ENCODE assay signal across 29 cellular contexts in the genomic region with DNA sequence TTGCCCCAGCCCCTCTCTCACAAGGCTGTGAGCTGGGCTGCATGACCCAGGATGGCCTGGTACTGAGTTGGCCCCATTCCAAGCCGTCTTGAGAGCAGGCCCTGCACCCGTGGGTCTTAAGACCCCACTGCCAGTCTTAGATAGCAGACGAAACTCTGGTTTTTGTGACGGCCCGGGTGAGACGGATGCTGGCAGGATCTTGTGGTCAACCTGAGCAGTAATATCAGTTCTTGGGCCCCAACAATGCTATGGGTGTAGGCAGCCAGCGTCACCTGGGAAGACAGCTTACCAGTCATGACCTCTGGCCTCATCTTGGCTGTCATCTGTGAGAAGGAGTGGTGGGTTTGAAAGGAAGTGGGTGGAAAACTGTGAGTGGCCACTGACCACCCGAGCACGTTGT.
"Had no signal": no experiment of that assay in that cellular context is flagged by ENCODE, and none has a peak within 500 bp of the region (broad histone marks: within the 10 kb centered on the region; RNA-seq: fewer than 3 reads in every experiment).

No MANE protein-coding gene starts in this region.

- H3K4me1 Mint-ChIP-seq: naive thymus-derived CD4-positive, alpha-beta T cell; natural killer cell; nephron; neural progenitor cell; stimulated activated memory B cell treated with anti-CD40 and anti-IgM and Interleukin-4, amounts not matched to agents 10 μg/mL and 1 μg/mL and 100 μg/mL, for 72 hours; stimulated activated naive CD8-positive, alpha-beta T cell treated with anti-CD3 and anti-CD28 coated beads, Interleukin-15, amount 100 ng/mL, for 72 hours had no signal

- H3K4me2 ChIP-seq: neural progenitor cell had no signal

- H3K27me3 ChIP-seq: neural progenitor cell, ovary, right lobe of liver, sigmoid colon, suprapubic skin, testis, tibial artery, transverse colon, upper lobe of left lung, vagina had no signal

- H3K36me3 ChIP-seq: neural progenitor cell, ovary, prostate gland, right lobe of liver, sigmoid colon, suprapubic skin, tibial artery, transverse colon, upper lobe of left lung, vagina had no signal

- H3K36me3 Mint-ChIP-seq: natural killer cell; neural progenitor cell; stimulated activated memory B cell treated with anti-CD40 and anti-IgM and Interleukin-4, amounts not matched to agents 10 μg/mL and 1 μg/mL and 100 μg/mL, for 72 hours had no signal

- H3K4me1 ChIP-seq: neural progenitor cell, parathyroid adenoma, prostate gland, right lobe of liver, sigmoid colon, suprapubic skin, testis, tibial artery, transverse colon, upper lobe of left lung, vagina had no signal

- ATAC-seq: naive thymus-derived CD4-positive, alpha-beta T cell; natural killer cell; stimulated activated memory B cell treated with anti-CD40 and anti-IgM and Interleukin-4, amounts not matched to agents 10 μg/mL and 1 μg/mL and 100 μg/mL, for 72 hours; stimulated activated naive CD8-positive, alpha-beta T cell treated with anti-CD3 and anti-CD28 coated beads, Interleukin-15, amount 100 ng/mL, for 72 hours; stimulated activated naive CD8-positive, alpha-beta T cell treated with anti-CD3 and anti-CD28 coated beads, Interleukin-15, Interleukin-2, amounts not matched to agents 100 U/mL and 50 U/mL, for 24 hours had no signal

- H3K4me3 Mint-ChIP-seq: naive thymus-derived CD4-positive, alpha-beta T cell; natural killer cell; nephron; neural progenitor cell; stimulated activated memory B cell treated with anti-CD40 and anti-IgM and Interleukin-4, amounts not matched to agents 10 μg/mL and 1 μg/mL and 100 μg/mL, for 72 hours; stimulated activated naive CD8-positive, alpha-beta T cell treated with anti-CD3 and anti-CD28 coated beads, Interleukin-15, amount 100 ng/mL, for 72 hours had no signal

- H3K4me3 ChIP-seq: neural progenitor cell, ovary, prostate gland, right lobe of liver, sigmoid colon, suprapubic skin, testis, tibial artery, transverse colon, upper lobe of left lung, vagina had no signal

- H3K9ac ChIP-seq: neural progenitor cell, parathyroid adenoma had no signal

- H3K27ac Mint-ChIP-seq: naive thymus-derived CD4-positive, alpha-beta T cell; natural killer cell; nephron; stimulated activated memory B cell treated with anti-CD40 and anti-IgM and Interleukin-4, amounts not matched to agents 10 μg/mL and 1 μg/mL and 100 μg/mL, for 72 hours had no signal

- H3K27ac ChIP-seq: neural progenitor cell, ovary, parathyroid adenoma, prostate gland, right lobe of liver, sigmoid colon, suprapubic skin, testis, tibial artery, transverse colon, upper lobe of left lung, vagina had no signal

- H3K27me3 Mint-ChIP-seq: stimulated activated memory B cell treated with anti-CD40 and anti-IgM and Interleukin-4, amounts not matched to agents 10 μg/mL and 1 μg/mL and 100 μg/mL, for 72 hours; stimulated activated naive CD8-positive, alpha-beta T cell treated with anti-CD3 and anti-CD28 coated beads, Interleukin-15, amount 100 ng/mL, for 72 hours had no signal

- H2AFZ ChIP-seq: neural progenitor cell, parathyroid adenoma had no signal

- H3K79me2 ChIP-seq: parathyroid adenoma had no signal

- H3K9me3 ChIP-seq: ovary, prostate gland, right lobe of liver, sigmoid colon, testis, transverse colon, vagina had no signal

- DNase-seq: naive thymus-derived CD4-positive, alpha-beta T cell; natural killer cell; occipital lobe; ovary; posterior cingulate gyrus; retina; right cardiac atrium; right lobe of liver; sigmoid colon; small intestine; stimulated activated CD4-positive, alpha-beta T cell treated with anti-CD3 and anti-CD28 coated beads, Interleukin-15, amount 100 ng/mL, for 24 hours; stimulated activated CD4-positive, alpha-beta T cell treated with anti-CD3 and anti-CD28 coated beads, Interleukin-2, amount 100 ng/mL, for 24 hours; stimulated activated CD4-positive, alpha-beta T cell treated with anti-CD3 and anti-CD28 coated beads, Interleukin-2, amount 100 ng/mL, for 48 hours; stimulated activated CD4-positive, alpha-beta T cell treated with anti-CD3 and anti-CD28 coated beads, Interleukin-4, amount 100 ng/mL, for 24 hours; stimulated activated naive CD4-positive, alpha-beta T cell; stimulated activated naive CD8-positive, alpha-beta T cell treated with anti-CD3 and anti-CD28 coated beads, Interleukin-15, amount 100 ng/mL, for 72 hours; stimulated activated naive CD8-positive, alpha-beta T cell treated with anti-CD3 and anti-CD28 coated beads, Interleukin-15, Interleukin-2, amounts not matched to agents 100 U/mL and 50 U/mL, for 24 hours; substantia nigra; testis; tibial artery; transverse colon; upper lobe of left lung had no signal
